Comparison of ENCODE assay signal across 8 cellular contexts in the genomic region with DNA sequence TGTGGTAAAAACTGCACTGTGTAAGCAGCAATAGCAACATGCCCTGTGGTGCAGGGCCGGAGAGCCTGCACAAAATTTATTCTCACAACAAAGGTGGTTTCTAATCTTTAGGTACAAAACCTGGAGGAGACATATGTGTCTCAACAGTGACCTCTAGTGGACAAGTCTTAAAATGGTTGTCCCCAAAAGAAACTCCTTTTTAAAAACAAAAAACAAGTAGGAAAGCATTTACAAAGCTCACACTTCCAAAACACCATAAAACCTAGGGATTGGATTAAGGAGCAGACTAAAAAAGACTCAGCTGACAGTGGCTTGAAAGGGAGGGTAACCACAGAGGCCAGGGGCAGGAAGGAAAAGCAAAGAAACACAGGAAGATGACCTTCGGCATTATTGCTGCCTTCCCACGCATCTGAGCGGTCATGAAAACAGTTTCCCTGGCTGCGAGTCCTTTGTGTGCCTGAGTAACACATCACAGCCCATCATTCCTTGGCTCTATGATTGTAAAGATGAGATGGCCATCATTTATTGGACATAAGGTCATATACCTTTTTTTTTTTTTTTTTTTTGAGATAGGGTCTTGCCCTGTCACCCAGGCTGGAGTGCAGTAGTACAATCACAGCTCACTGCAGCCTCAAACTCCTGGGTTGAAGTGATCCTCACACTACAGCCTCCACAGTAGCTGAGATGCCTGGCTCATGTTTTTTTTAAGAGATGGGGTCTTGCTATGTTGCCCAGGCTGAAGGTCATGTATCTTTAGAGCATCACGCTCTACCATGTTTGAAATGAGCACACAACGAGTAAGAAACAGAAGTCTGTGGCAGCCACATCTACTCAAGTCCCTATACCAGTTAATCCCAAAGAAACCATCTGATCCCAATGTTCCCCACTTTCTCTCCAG. TPM values are rescaled to one million over a fixed set of nuclear protein-coding genes. Genes with fewer than 3 reads are reported as not detected.
DNase-seq lines count a peak whose midpoint lies in the region; ATAC-seq lines count a peak whose summit lies in the region.

No MANE protein-coding gene starts in this region.

- CTCF ChIA-PET in activated CD8-positive, alpha-beta T cell treated with anti-CD3 and anti-CD28 coated beads, Interleukin-2, amount 10 ng/mL, durations not matched to agents 7 days and 5 days (lab: Charles Lee) = interaction anchor here (0.6 to 1.8 kb wide), 12 partner anchors 11 to 918 kb away, joined by 3 to 6 read pairs (median 3); a partner anchor contains a TSS

- H3K4me1 Mint-ChIP-seq in activated CD8-positive, alpha-beta T cell treated with anti-CD3 and anti-CD28 coated beads, Interleukin-2, amount 10 ng/mL, durations not matched to agents 7 days and 5 days (ENCODE audit: low read depth) = peaks cover 20% of the 10 kb centered on the region

- no peaks in the 10 kb centered on the region for H3K9me3 Mint-ChIP-seq in activated CD8-positive, alpha-beta T cell treated with anti-CD3 and anti-CD28 coated beads, Interleukin-2, amount 10 ng/mL, durations not matched to agents 7 days and 5 days (ENCODE audit: insufficient read depth)

- ATAC-seq in activated CD8-positive, alpha-beta T cell treated with anti-CD3 and anti-CD28 coated beads, Interleukin-2, amount 10 ng/mL, durations not matched to agents 7 days and 5 days = no peak

- POLR2A ChIA-PET in activated CD8-positive, alpha-beta T cell treated with anti-CD3 and anti-CD28 coated beads, Interleukin-2, amount 10 ng/mL, durations not matched to agents 7 days and 5 days (lab: Charles Lee) = no interaction called here

- H3K4me3 Mint-ChIP-seq in activated CD8-positive, alpha-beta T cell treated with anti-CD3 and anti-CD28 coated beads, Interleukin-2, amount 10 ng/mL, durations not matched to agents 7 days and 5 days = no peak overlapping the region

- intact Hi-C loops in posterior vena cava (cut with DNase I) = loop anchor here in 1 of 2 donors (10.0 kb wide), 1 partner anchor 873 kb away; no protein-coding TSS in a partner anchor

- peaks cover 5% of the 10 kb centered on the region for H3K36me3 Mint-ChIP-seq in activated CD8-positive, alpha-beta T cell treated with anti-CD3 and anti-CD28 coated beads, Interleukin-2, amount 10 ng/mL, durations not matched to agents 7 days and 5 days (ENCODE audit: low read depth)

- DNase-seq in SIG-M5 treated with dmso at 0.1 percent for 504 hours (lab: John Stamatoyannopoulos, UW; ENCODE audit: unreplicated experiment) = peak; percentile 54
- no peak for DNase-seq in SIG-M5 (lab: John Stamatoyannopoulos, UW)
- DNase-seq in HCEC 1CT = peak; percentile 43
- peak; percentile 11 for DNase-seq in NCI-H2029 treated with DMSO at 0.1 percent for 48 hours (lab: John Stamatoyannopoulos, UW)
- peak; percentile 39 for DNase-seq in activated CD8-positive, alpha-beta T cell treated with anti-CD3 and anti-CD28 coated beads, Interleukin-2, amount 10 ng/mL, durations not matched to agents 7 days and 5 days
- peak; percentile 49 for DNase-seq in glomerular visceral epithelial cell (ENCODE audit: extremely low spot score)
- DNase-seq in putamen (ENCODE audit: low spot score) = peak; percentile 15
- DNase-seq in posterior vena cava (ENCODE audit: low spot score) = no peak

- no peaks in the 10 kb centered on the region for H3K27me3 Mint-ChIP-seq in activated CD8-positive, alpha-beta T cell treated with anti-CD3 and anti-CD28 coated beads, Interleukin-2, amount 10 ng/mL, durations not matched to agents 7 days and 5 days (ENCODE audit: low read depth)

- peak overlapping the region; percentile 34 for H3K27ac Mint-ChIP-seq in activated CD8-positive, alpha-beta T cell treated with anti-CD3 and anti-CD28 coated beads, Interleukin-2, amount 10 ng/mL, durations not matched to agents 7 days and 5 days

RNA-seq across cellular contexts. Expression of a gene that starts 39.5 kb away (rescaled TPM):
- total RNA-seq in activated CD8-positive, alpha-beta T cell treated with anti-CD3 and anti-CD28 coated beads, Interleukin-2, amount 10 ng/mL, durations not matched to agents 7 days and 5 days = 10 to 100 TPM; 71.9 to 74.1 TPM
- total RNA-seq in posterior vena cava = 100 to 1,000 TPM; 108 to 115 TPM

Comparison
In these comparisons a context has a peak if more than half of its experiments do, and no peak if none do; other contexts are left out.
1. DNase-seq: peak in SIG-M5 treated with dmso at 0.1 percent for 504 hours (single experiment), HCEC 1CT (single experiment), NCI-H2029 treated with DMSO at 0.1 percent for 48 hours (single experiment), activated CD8-positive, alpha-beta T cell treated with anti-CD3 and anti-CD28 coated beads, Interleukin-2, amount 10 ng/mL, durations not matched to agents 7 days and 5 days (single experiment), glomerular visceral epithelial cell (single experiment) and putamen (single experiment); none in SIG-M5 (single experiment) and posterior vena cava (single experiment).